ENCODE assay signal across 9 cellular contexts in genomic region chr2:113117594-113118262, GRCh38. TPM values are rescaled to one million over a fixed set of nuclear protein-coding genes. Genes with fewer than 3 reads are reported as not detected.
A peak's percentile ranks its signal among the peaks of the same experiment; 100 is the strongest.
DNase-seq lines count a peak whose midpoint lies in the region; ATAC-seq and TF ChIP-seq lines count a peak whose summit lies in the region.
"Had no signal": no experiment of that assay in that cellular context is flagged by ENCODE, and none has a peak within 500 bp of the region (broad histone marks: within the 10 kb centered on the region; RNA-seq: fewer than 3 reads in every experiment).

No MANE protein-coding gene starts in this region.

- TF ChIP-seq CTCF in GM10266 (IDR thresholded peaks at IDR 0.05; ENCODE audit: control insufficient read depth, insufficient read depth, low read depth, missing control alignments) = no peak

- H3K4me3 Mint-ChIP-seq in activated T-cell treated with anti-CD3 and anti-CD28 coated beads, Interleukin-2, amount 50 U/mL, for 4 hours = no peak overlapping the region

- DNase-seq in NCI-H1694 (lab: John Stamatoyannopoulos, UW) (peak; percentile 36), NCI-H1694 treated with DMSO at 0.1 percent for 48 hours (lab: John Stamatoyannopoulos, UW) (no peak), left ventricle myocardium superior (no peak), DMS153 treated with DMSO at 0.1 percent for 48 hours (lab: John Stamatoyannopoulos, UW; ENCODE audit: unreplicated experiment) (no peak), GM10266 (ENCODE audit: extremely low spot score) (no peak), head of caudate nucleus (no peak)
- no peak for DNase-seq in activated T-cell treated with anti-CD3 and anti-CD28 coated beads, Interleukin-2, amount 50 U/mL, for 4 hours
- DNase-seq in stimulated activated CD8-positive, alpha-beta memory T cell treated with anti-CD3 and anti-CD28 coated beads, Interleukin-2, amount 100 ng/mL, for 48 hours (ENCODE audit: low read depth in 2 of 2) = peak; percentile 36 to 59

- intact Hi-C loops in left ventricle myocardium superior (cut with micrococcal nuclease) = no loop called here
- intact Hi-C loops in head of caudate nucleus (cut with DNase I) = no loop called here

- H3K36me3 Mint-ChIP-seq in activated T-cell treated with anti-CD3 and anti-CD28 coated beads, Interleukin-2, amount 50 U/mL, for 4 hours (ENCODE audit: insufficient read depth) = no peaks in the 10 kb centered on the region

- no peaks in the 10 kb centered on the region for H3K27me3 Mint-ChIP-seq in activated T-cell treated with anti-CD3 and anti-CD28 coated beads, Interleukin-2, amount 50 U/mL, for 4 hours (ENCODE audit: low read depth)

- peak; percentile 71 to 77 for ATAC-seq in activated T-cell treated with anti-CD3 and anti-CD28 coated beads, Interleukin-2, amount 50 U/mL, for 4 hours
- peak; percentile 25 for ATAC-seq in left ventricle myocardium superior

- peaks cover 10% of the 10 kb centered on the region for H3K4me1 Mint-ChIP-seq in activated T-cell treated with anti-CD3 and anti-CD28 coated beads, Interleukin-2, amount 50 U/mL, for 4 hours (ENCODE audit: low read depth)

- H3K9me3 Mint-ChIP-seq in activated T-cell treated with anti-CD3 and anti-CD28 coated beads, Interleukin-2, amount 50 U/mL, for 4 hours = no peaks in the 10 kb centered on the region

RNA-seq across cellular contexts. Expression of gene IL1RN, which starts 9.7 kb away (rescaled TPM):
- 1 to 10 TPM; 1.2 to 2.5 (median 1.8) TPM for total RNA-seq in activated T-cell treated with anti-CD3 and anti-CD28 coated beads, Interleukin-2, amount 50 U/mL, for 4 hours
- total RNA-seq in left ventricle myocardium superior = 0.57 TPM
- total RNA-seq: endothelial cell of umbilical vein had no signal

RNA-seq across cellular contexts. Expression of gene IL1F10, which starts 50.0 kb away (rescaled TPM):
- total RNA-seq in activated T-cell treated with anti-CD3 and anti-CD28 coated beads, Interleukin-2, amount 50 U/mL, for 4 hours = not detected
- total RNA-seq in left ventricle myocardium superior = not detected
- total RNA-seq: endothelial cell of umbilical vein had no signal

RNA-seq across cellular contexts. Expression of gene PSD4, which starts 56.0 kb away (rescaled TPM):
- 100 to 1,000 TPM; 155 to 172 (median 164) TPM for total RNA-seq in activated T-cell treated with anti-CD3 and anti-CD28 coated beads, Interleukin-2, amount 50 U/mL, for 4 hours
- 2.9 TPM for total RNA-seq in left ventricle myocardium superior

RNA-seq across cellular contexts. Expression of gene IL36RN, which starts 58.7 kb away (rescaled TPM):
- 1 to 10 TPM in 2 of 3 donors, under 1 TPM in 1; 0.61 to 3.9 (median 1.6) TPM for total RNA-seq in activated T-cell treated with anti-CD3 and anti-CD28 coated beads, Interleukin-2, amount 50 U/mL, for 4 hours
- not detected for total RNA-seq in left ventricle myocardium superior
- total RNA-seq: endothelial cell of umbilical vein had no signal

Comparison
In these comparisons a context has a peak if more than half of its experiments do, and no peak if none do; other contexts are left out.
1. DNase-seq: peak in NCI-H1694 (single experiment) and stimulated activated CD8-positive, alpha-beta memory T cell treated with anti-CD3 and anti-CD28 coated beads, Interleukin-2, amount 100 ng/mL, for 48 hours (2 of 2); none in NCI-H1694 treated with DMSO at 0.1 percent for 48 hours (single experiment), activated T-cell treated with anti-CD3 and anti-CD28 coated beads, Interleukin-2, amount 50 U/mL, for 4 hours (single experiment), left ventricle myocardium superior (single experiment), DMS153 treated with DMSO at 0.1 percent for 48 hours (single experiment), GM10266 (single experiment) and head of caudate nucleus (0 of 42).
2. RNA of gene PSD4, which starts 56.0 kb away (total RNA-seq): 155 to 172 TPM in activated T-cell treated with anti-CD3 and anti-CD28 coated beads, Interleukin-2, amount 50 U/mL, for 4 hours; 2.9 TPM in left ventricle myocardium superior (single experiment); every median in the first group is over 10 times any median in the second.